ENCODE assay signal across 8 cellular contexts in the genomic region with DNA sequence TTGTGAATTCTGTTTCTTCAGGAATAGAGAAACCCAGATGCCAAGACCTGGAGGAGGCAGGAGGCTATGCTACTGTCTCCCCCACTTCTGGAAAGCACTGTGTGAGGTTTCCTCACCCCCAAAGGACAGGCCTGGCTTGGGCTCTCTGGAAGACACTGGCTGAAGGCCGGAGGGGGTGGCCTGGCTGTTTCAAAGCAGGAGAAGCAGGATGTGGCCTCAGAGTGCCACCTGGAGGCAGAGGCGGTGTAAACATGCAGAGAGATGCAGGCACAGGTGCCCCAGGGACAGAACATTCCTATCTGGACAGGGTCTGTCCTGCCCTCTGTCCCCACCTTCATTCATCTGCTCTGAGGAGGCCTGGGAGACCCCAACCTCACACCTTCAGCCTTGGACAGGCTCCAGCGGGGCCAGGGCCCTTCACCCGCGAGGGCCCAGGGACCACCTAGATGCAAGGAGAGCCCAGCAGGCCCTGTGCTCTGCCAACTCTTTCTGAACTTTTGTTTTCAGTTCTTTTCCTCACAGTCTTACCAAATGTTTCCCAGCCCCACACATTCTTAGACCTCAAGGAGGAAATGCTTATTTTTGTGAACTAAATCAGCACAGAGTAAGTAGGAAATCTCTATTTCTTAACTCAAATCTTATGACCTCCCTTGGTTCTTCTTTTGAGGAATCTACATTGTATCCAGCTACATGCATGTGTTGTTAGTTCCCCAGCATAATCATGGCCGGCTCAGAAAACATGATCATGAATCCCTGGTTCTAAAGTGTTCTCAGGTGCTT.
DNase-seq lines count a peak whose midpoint lies in the region; ATAC-seq and TF ChIP-seq lines count a peak whose summit lies in the region.

No MANE protein-coding gene starts in this region.

- 53 to 55% methylated on average over 6 of the region's 6 CpGs for WGBS in lung, 2 donors

- no peaks in the 10 kb centered on the region for H3K36me3 ChIP-seq in lung (ENCODE audit: control insufficient read depth in 2 of 2, insufficient read depth in 2 of 2, low read length in 2 of 2)

- peak overlapping the region; percentile 72 for H3K27ac Mint-ChIP-seq in stimulated activated naive B cell treated with anti-CD40 and anti-IgM and Interleukin-4, amounts not matched to agents 10 μg/mL and 1 μg/mL and 100 μg/mL, for 72 hours

- H3K4me3 ChIP-seq in lung = no peak overlapping the region

- TF ChIP-seq CTCF in C4-2B (conservative IDR thresholded peaks at IDR 0.05) (peak; percentile 90), lung (IDR thresholded peaks at IDR 0.05; ENCODE audit: control extremely low read depth, extremely low read depth) (peak; percentile 67)

- peak overlapping the region; percentile 42 for H3K27ac ChIP-seq in C4-2B
- no peak overlapping the region for H3K27ac ChIP-seq in lung (ENCODE audit: low read depth in 1 of 2, low read length in 1 of 2)

- no peaks in the 10 kb centered on the region for H3K27me3 Mint-ChIP-seq in stimulated activated naive B cell treated with anti-CD40 and anti-IgM and Interleukin-4, amounts not matched to agents 10 μg/mL and 1 μg/mL and 100 μg/mL, for 72 hours

- peaks cover 0 to 3% of the 10 kb centered on the region in 2 donors for H3K4me1 ChIP-seq in lung (ENCODE audit: control insufficient read depth in 2 of 2, insufficient read depth in 2 of 2, low read length in 2 of 2)

- H3K4me1 Mint-ChIP-seq in stimulated activated naive B cell treated with anti-CD40 and anti-IgM and Interleukin-4, amounts not matched to agents 10 μg/mL and 1 μg/mL and 100 μg/mL, for 72 hours = peaks cover 61 to 89% of the 10 kb centered on the region in 2 donors

- H3K36me3 Mint-ChIP-seq in stimulated activated naive B cell treated with anti-CD40 and anti-IgM and Interleukin-4, amounts not matched to agents 10 μg/mL and 1 μg/mL and 100 μg/mL, for 72 hours = peaks cover 3 to 6% of the 10 kb centered on the region in 2 donors

- peak overlapping the region; percentile 9 to 66 for H3K4me3 Mint-ChIP-seq in stimulated activated naive B cell treated with anti-CD40 and anti-IgM and Interleukin-4, amounts not matched to agents 10 μg/mL and 1 μg/mL and 100 μg/mL, for 72 hours

- no peaks in the 10 kb centered on the region for H3K27me3 ChIP-seq in lung (ENCODE audit: control insufficient read depth, insufficient read depth)

- H3K9me3 Mint-ChIP-seq in stimulated activated naive B cell treated with anti-CD40 and anti-IgM and Interleukin-4, amounts not matched to agents 10 μg/mL and 1 μg/mL and 100 μg/mL, for 72 hours = peaks cover 3% of the 10 kb centered on the region in 2 donors

- H3K9me3 ChIP-seq in lung (ENCODE audit: control insufficient read depth in 2 of 2, insufficient read depth in 1 of 2, low read length in 1 of 2) = no peaks in the 10 kb centered on the region

- peak; percentile 84 for DNase-seq in NAMALWA (ENCODE audit: low spot score)
- peak; percentile 50 for DNase-seq in activated CD4-positive, CD25-positive, alpha-beta regulatory T cell treated with anti-CD3 and anti-CD28 coated beads, Interleukin-2, amount 50 U/mL, for 72 hours
- peak; percentile 24 for DNase-seq in effector CD4-positive, alpha-beta T cell
- DNase-seq in lung (ENCODE audit: low spot score) = peak; percentile 76
- DNase-seq in stimulated activated naive B cell treated with anti-CD40 and anti-IgM and Interleukin-4, amounts not matched to agents 10 μg/mL and 1 μg/mL and 100 μg/mL, for 72 hours = peak; percentile 72

- peak; percentile 42 for ATAC-seq in GM18909 (IDR thresholded peaks at IDR 0.05; ENCODE audit: poor library complexity, unreplicated experiment)
- ATAC-seq in lung (ENCODE audit: insufficient read depth, low FRiP score) = peak; percentile 66
- ATAC-seq in stimulated activated naive B cell treated with anti-CD40 and anti-IgM and Interleukin-4, amounts not matched to agents 10 μg/mL and 1 μg/mL and 100 μg/mL, for 72 hours (replicated peaks) = peak; percentile 30 to 40
- ATAC-seq in HG03108 (IDR thresholded peaks at IDR 0.05; ENCODE audit: unreplicated experiment) = no peak

Comparison
In these comparisons a context has a peak if more than half of its experiments do, and no peak if none do; other contexts are left out.
1. DNase-seq: peak in every context shown above with its lines; median percentile 84 in NAMALWA; 76 in lung; 72 in stimulated activated naive B cell treated with anti-CD40 and anti-IgM and Interleukin-4, amounts not matched to agents 10 μg/mL and 1 μg/mL and 100 μg/mL, for 72 hours; 50 in activated CD4-positive, CD25-positive, alpha-beta regulatory T cell treated with anti-CD3 and anti-CD28 coated beads, Interleukin-2, amount 50 U/mL, for 72 hours; 24 in effector CD4-positive, alpha-beta T cell.